8 cellular contexts compared by ENCODE assay signal in the genomic region with DNA sequence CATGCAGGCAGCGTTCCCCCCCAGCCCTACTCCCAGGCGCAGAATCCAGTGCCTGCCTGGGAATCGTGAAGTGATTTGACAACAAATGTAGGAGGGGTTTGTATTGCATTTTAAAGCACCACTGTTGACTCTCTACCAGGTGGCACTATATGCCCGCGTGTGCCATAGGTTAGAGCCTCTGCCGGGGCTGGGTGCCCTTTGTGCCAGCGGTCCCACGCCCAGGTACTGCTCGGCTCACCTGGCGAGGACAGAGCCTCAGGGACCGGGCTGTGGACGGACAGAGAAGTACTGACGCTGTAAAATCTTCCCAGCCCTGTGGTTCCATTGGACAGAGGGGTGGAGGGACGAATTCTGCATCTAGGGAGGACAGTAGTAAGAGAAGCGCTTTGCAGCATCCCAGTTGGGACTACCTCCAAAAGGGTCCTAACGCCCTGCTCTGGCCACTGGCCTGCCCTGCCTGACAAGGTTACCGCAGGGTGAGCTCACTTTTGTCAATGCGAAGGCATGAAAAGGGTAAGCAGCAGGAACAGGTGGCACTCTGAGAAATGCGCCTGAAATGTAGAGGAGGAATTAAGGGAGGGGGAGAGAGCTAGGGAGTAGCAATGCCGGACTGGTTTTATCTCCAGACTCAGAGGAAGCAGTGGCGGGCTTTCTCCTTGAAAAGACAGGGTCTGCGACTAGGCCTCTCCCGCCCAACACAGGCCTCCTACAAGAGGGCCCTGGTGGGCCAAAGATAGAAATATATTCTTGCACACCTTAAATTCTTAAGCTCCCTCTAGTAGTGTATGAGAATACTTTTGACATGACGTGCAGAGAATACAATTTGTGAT. TPM values are rescaled to one million over a fixed set of nuclear protein-coding genes. Genes with fewer than 3 reads are reported as not detected.
DNase-seq lines count a peak whose midpoint lies in the region; ATAC-seq and TF ChIP-seq lines count a peak whose summit lies in the region.

No MANE protein-coding gene starts in this region.

- peak overlapping the region in 3 of 5 donors; percentile 41 to 73 (median 57) for H3K9ac ChIP-seq in subcutaneous abdominal adipose tissue (ENCODE audit: low read length in 5 of 5)

- no peaks in the 10 kb centered on the region for H3K27me3 ChIP-seq in subcutaneous abdominal adipose tissue (ENCODE audit: control insufficient read depth in 5 of 5, insufficient read depth in 4 of 5, low read length in 5 of 5)

- H3K4me1 ChIP-seq in subcutaneous abdominal adipose tissue (ENCODE audit: control insufficient read depth in 5 of 5, insufficient read depth in 5 of 5, low read length in 5 of 5): peaks cover 0 to 30% (median 19%) of the 10 kb centered on the region in 5 donors

- H3K4me3 ChIP-seq in astrocyte of the cerebellum (ENCODE audit: low read depth, low read length) (peak overlapping the region; percentile 85), subcutaneous abdominal adipose tissue (ENCODE audit: low read depth in 1 of 5, low read length in 5 of 5) (peak overlapping the region; percentile 71 to 84 (median 78))

- DNase-seq in NCI-H2029 treated with DMSO at 0.1 percent for 48 hours (lab: John Stamatoyannopoulos, UW) (peak; percentile 47), astrocyte of the cerebellum (ENCODE audit: low read depth) (no peak), left lobe of liver (ENCODE audit: low spot score) (no peak), D341Med (ENCODE audit: low spot score) (no peak)

- peak; percentile 40 for ATAC-seq in left lobe of liver
- ATAC-seq in GM21825 (IDR thresholded peaks at IDR 0.05; ENCODE audit: unreplicated experiment): no peak
- ATAC-seq in HG03159 (IDR thresholded peaks at IDR 0.05; ENCODE audit: unreplicated experiment): no peak

- TF ChIP-seq CTCF in GM12874 (IDR thresholded peaks at IDR 0.05; ENCODE audit: insufficient read depth, low read depth, low read length): 0 out of 2 replicates have a peak, but pooled peaks have one; percentile 0
- no peak for TF ChIP-seq CTCF in astrocyte of the cerebellum (IDR thresholded peaks at IDR 0.05; ENCODE audit: low read depth, low read length, missing control alignments)

- in situ Hi-C loops in astrocyte of the cerebellum (cut with HindIII; ENCODE audit: low sequenced_read_pairs): no loop called here

- H3K27ac ChIP-seq in subcutaneous abdominal adipose tissue (ENCODE audit: low read depth, low read length): peak overlapping the region; percentile 89

- H3K36me3 ChIP-seq in subcutaneous abdominal adipose tissue (ENCODE audit: control insufficient read depth in 5 of 5, insufficient read depth in 5 of 5, low read length in 5 of 5): no peaks in the 10 kb centered on the region

- no peaks in the 10 kb centered on the region for H3K9me3 ChIP-seq in subcutaneous abdominal adipose tissue (ENCODE audit: control insufficient read depth in 5 of 5, low read length in 5 of 5)

RNA-seq across cellular contexts. Expression of a gene that starts 0.9 kb away (rescaled TPM):
- 0.91 TPM for total RNA-seq in left lobe of liver
